ENCODE assay signal across 6 cellular contexts in the genomic region with DNA sequence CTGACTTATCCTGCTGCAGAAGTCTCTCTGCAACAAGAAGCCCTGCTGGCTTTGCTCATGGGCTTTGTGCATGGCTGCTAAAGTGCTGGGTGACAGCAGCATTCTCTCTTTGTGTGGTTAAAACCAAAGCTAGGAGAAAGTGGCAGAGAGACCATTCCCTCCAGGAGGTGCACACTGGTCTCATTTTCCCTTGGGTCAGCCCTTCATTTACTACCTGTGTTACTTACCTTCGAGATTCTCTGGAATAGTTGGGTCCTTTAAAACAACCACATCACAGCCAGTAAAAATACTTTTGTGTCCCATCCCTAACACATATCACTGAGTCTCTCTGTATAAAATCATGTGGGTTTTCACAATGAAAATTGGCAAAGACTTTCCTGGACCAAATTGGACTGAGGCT.
"Had no signal": no experiment of that assay in that cellular context is flagged by ENCODE, and none has a peak within 500 bp of the region (broad histone marks: within the 10 kb centered on the region; RNA-seq: fewer than 3 reads in every experiment).

No MANE protein-coding gene starts in this region.

- H3K4me3 ChIP-seq: GM23338, K562 had no signal

- H3K4me2 ChIP-seq: GM23338 had no signal

- DNase-seq: H9, HCEC 1CT, IMR-90, KG1 had no signal
